In the genomic region with DNA sequence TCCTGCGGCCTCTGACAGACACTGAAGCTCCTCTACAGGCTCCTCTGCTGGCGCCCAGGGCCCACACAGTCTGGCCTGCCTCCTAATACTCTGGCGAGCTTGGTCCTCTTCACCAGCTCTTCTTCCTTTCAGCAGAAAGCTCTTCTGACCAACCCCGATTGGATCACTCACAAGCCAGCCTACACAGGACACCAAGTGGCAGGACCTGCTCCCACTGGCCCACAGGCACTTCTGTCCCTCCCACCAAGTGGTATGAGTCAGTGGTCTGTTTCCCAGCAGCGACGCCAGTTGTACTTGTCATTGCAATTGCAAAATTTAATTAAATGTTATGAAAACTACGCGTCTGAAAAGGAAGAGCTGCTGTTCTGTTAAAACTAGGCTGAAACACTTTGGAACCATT, we compare ENCODE assay signal across 18 cellular contexts. TPM values are rescaled to one million over a fixed set of nuclear protein-coding genes. Genes with fewer than 3 reads are reported as not detected.
DNase-seq lines count a peak whose midpoint lies in the region; ATAC-seq and TF ChIP-seq lines count a peak whose summit lies in the region.
"Had no signal": no experiment of that assay in that cellular context is flagged by ENCODE, and none has a peak within 500 bp of the region (broad histone marks: within the 10 kb centered on the region; RNA-seq: fewer than 3 reads in every experiment).

No MANE protein-coding gene starts in this region.

- H3K36me3 Mint-ChIP-seq in stimulated activated effector memory CD8-positive, alpha-beta T cell treated with anti-CD3 and anti-CD28 coated beads, Interleukin-12 subunit alpha, Interleukin-12 subunit beta, amount 100 ng/mL, for 72 hours, result peaks cover 27% of the 10 kb centered on the region

- WGBS in IMR-90 (ENCODE audit: extremely low coverage in 2 of 2, insufficient read length in 1 of 2), 2 experiments, result 100% methylated on average over 5 of the region's 8 CpGs; no CpG with 5 or more reads in 1 of the 2 experiments

- H3K4me3 Mint-ChIP-seq in stimulated activated effector memory CD8-positive, alpha-beta T cell treated with anti-CD3 and anti-CD28 coated beads, Interleukin-12 subunit alpha, Interleukin-12 subunit beta, amount 100 ng/mL, for 72 hours, result no peak overlapping the region
- H3K4me3 Mint-ChIP-seq: CD4-positive, alpha-beta memory T cell; H9; natural killer cell treated with Interleukin-12 subunit alpha and Interleukin-12 subunit beta and Interleukin-15 and Interleukin-18, amount 100 ng/mL, for 72 hours had no signal

- H3K4me2 ChIP-seq in IMR-90 (ENCODE audit: low read depth, low read length), result no peak overlapping the region

- no peak overlapping the region for H4K91ac ChIP-seq in IMR-90 (ENCODE audit: insufficient read depth, low read depth, low read length)

- no peaks in the 10 kb centered on the region for H3K9me1 ChIP-seq in IMR-90 (ENCODE audit: insufficient read depth, low read length)

- peaks cover 16% of the 10 kb centered on the region for H3K4me1 Mint-ChIP-seq in stimulated activated effector memory CD8-positive, alpha-beta T cell treated with anti-CD3 and anti-CD28 coated beads, Interleukin-12 subunit alpha, Interleukin-12 subunit beta, amount 100 ng/mL, for 72 hours

- H3K18ac ChIP-seq in IMR-90 (ENCODE audit: low read depth, low read length), result no peak overlapping the region

- in situ Hi-C loops in IMR-90 (cut with MboI; ENCODE audit: low sequenced_read_pairs), result loop anchor here (25.0 kb wide), 1 partner anchor 841 kb away; no protein-coding TSS in a partner anchor

- dilution Hi-C loops in IMR-90 (cut with HindIII; ENCODE audit: low sequenced_read_pairs, unreplicated experiment), result no loop called here

- H3K4me1 ChIP-seq in IMR-90 (ENCODE audit: control insufficient read depth, insufficient read depth, low read length), result no peaks in the 10 kb centered on the region
- H3K4me1 ChIP-seq: foreskin keratinocyte, lower lobe of right lung had no signal

- CTCF ChIA-PET in IMR-90 (lab: Yijun Ruan, JAX), result interaction anchor here (1.2 kb wide), 1 partner anchor 13 kb away, joined by 3 read pairs; no protein-coding TSS in a partner anchor

- no peak overlapping the region for H3K56ac ChIP-seq in IMR-90 (ENCODE audit: extremely low read depth, insufficient read depth, low read length)

- no peak overlapping the region for H2AK5ac ChIP-seq in IMR-90 (ENCODE audit: low read depth, low read length)

- peaks cover 0 to 3% of the 10 kb centered on the region in 2 experiments; a peak in 3 of 4 replicates for H3K79me1 ChIP-seq in IMR-90 (ENCODE audit: low read depth in 1 of 2, low read length in 2 of 2)

- no peak overlapping the region for H2AK9ac ChIP-seq in IMR-90 (replicated peaks; ENCODE audit: low read depth, low read length, poor library complexity)

- H2AFZ ChIP-seq in IMR-90 (replicated peaks; ENCODE audit: low read length, poor library complexity), result no peak overlapping the region

- H2BK15ac ChIP-seq in IMR-90 (ENCODE audit: low read depth, low read length), result no peak overlapping the region

- H3K4me3 ChIP-seq in IMR-90 (ENCODE audit: insufficient read depth, low read depth, low read length) (no peak overlapping the region), fibroblast of villous mesenchyme (ENCODE audit: low read depth, low read length) (no peak overlapping the region)
- H3K4me3 ChIP-seq: lower lobe of right lung had no signal

- H4K8ac ChIP-seq in IMR-90 (ENCODE audit: low read depth in 2 of 2, low read length in 2 of 2), result no peak overlapping the region

- H3K9me3 ChIP-seq in IMR-90 (ENCODE audit: control insufficient read depth, insufficient read depth, low read length), result no peaks in the 10 kb centered on the region
- H3K9me3 ChIP-seq: lower lobe of right lung had no signal

- H3K27me3 ChIP-seq in IMR-90 (ENCODE audit: control insufficient read depth, insufficient read depth, low read length), result no peaks in the 10 kb centered on the region
- H3K27me3 ChIP-seq: foreskin keratinocyte had no signal

- DNase-seq in IMR-90, result peak; percentile 15
- DNase-seq in amniotic epithelial cell (ENCODE audit: low read depth), result peak; percentile 84
- DNase-seq in fibroblast of villous mesenchyme (ENCODE audit: low read depth), result peak; percentile 76
- no peak for DNase-seq in stimulated activated effector memory CD8-positive, alpha-beta T cell treated with anti-CD3 and anti-CD28 coated beads, Interleukin-12 subunit alpha, Interleukin-12 subunit beta, amount 100 ng/mL, for 72 hours (ENCODE audit: low spot score in 2 of 2)
- DNase-seq in GOT3 (lab: John Stamatoyannopoulos, UW), result no peak
- DNase-seq in posterior cingulate gyrus, result no peak
- no peak for DNase-seq in AG08395 (ENCODE audit: low spot score)
- DNase-seq: activated CD4-positive, alpha-beta T cell treated with anti-CD3 and anti-CD28 coated beads, Interleukin-2, amount 50 U/mL, for 48 hours; CD4-positive, alpha-beta memory T cell; dermis blood vessel endothelial cell; foreskin keratinocyte; H9; lower lobe of right lung; NCI-H2081; NCI-H526 treated with DMSO at 0.1 percent for 48 hours; retina had no signal

- H3K27ac Mint-ChIP-seq in stimulated activated effector memory CD8-positive, alpha-beta T cell treated with anti-CD3 and anti-CD28 coated beads, Interleukin-12 subunit alpha, Interleukin-12 subunit beta, amount 100 ng/mL, for 72 hours, result peak overlapping the region; percentile 75
- H3K27ac Mint-ChIP-seq: H9 had no signal

- no peaks in the 10 kb centered on the region for H3K9me3 Mint-ChIP-seq in stimulated activated effector memory CD8-positive, alpha-beta T cell treated with anti-CD3 and anti-CD28 coated beads, Interleukin-12 subunit alpha, Interleukin-12 subunit beta, amount 100 ng/mL, for 72 hours
- H3K9me3 Mint-ChIP-seq: CD4-positive, alpha-beta memory T cell; H9; natural killer cell treated with Interleukin-12 subunit alpha and Interleukin-12 subunit beta and Interleukin-15 and Interleukin-18, amount 100 ng/mL, for 72 hours had no signal

- no peak for TF ChIP-seq POLR2A in IMR-90 (IDR thresholded peaks at IDR 0.05; ENCODE audit: low read depth, low read length)

- H3K27ac ChIP-seq in IMR-90 (ENCODE audit: insufficient read depth, low read length), result no peak overlapping the region
- H3K27ac ChIP-seq: foreskin keratinocyte, lower lobe of right lung had no signal

- peaks cover 36% of the 10 kb centered on the region for H3K36me3 ChIP-seq in IMR-90 (ENCODE audit: control insufficient read depth, insufficient read depth, low read length)

- no TSS peak for BruUV-seq in IMR-90 (replicated peaks; lab: Mats Ljungman, UMichigan)

- POLR2A ChIA-PET in IMR-90 (lab: Charles Lee; ENCODE audit: unreplicated experiment), result no interaction called here

- no peak overlapping the region for H2BK120ac ChIP-seq in IMR-90 (ENCODE audit: low read depth, low read length)

- TF ChIP-seq RAD21 in IMR-90 (IDR thresholded peaks at IDR 0.05; ENCODE audit: low read length), result no peak

- no peak overlapping the region for H2BK5ac ChIP-seq in IMR-90 (ENCODE audit: low read depth, low read length, poor library complexity, severe bottlenecking)

- H4K5ac ChIP-seq in IMR-90 (ENCODE audit: low read depth, low read length), result no peak overlapping the region

- H3K14ac ChIP-seq in IMR-90 (replicated peaks; ENCODE audit: low read depth, low read length), result no peak overlapping the region

- no peak for ATAC-seq in IMR-90 (ENCODE audit: low read depth)
- ATAC-seq in stimulated activated effector memory CD8-positive, alpha-beta T cell treated with anti-CD3 and anti-CD28 coated beads, Interleukin-12 subunit alpha, Interleukin-12 subunit beta, amount 100 ng/mL, for 72 hours, result no peak
- ATAC-seq: foreskin keratinocyte; natural killer cell treated with Interleukin-12 subunit alpha and Interleukin-12 subunit beta and Interleukin-15 and Interleukin-18, amount 100 ng/mL, for 72 hours; SK-N-SH treated with all-trans-retinoic acid at 6 μM for 48 hours had no signal

- intact Hi-C loops in IMR-90 (cut with micrococcal nuclease), result no loop called here
- intact Hi-C loops in posterior cingulate gyrus (cut with DNase I), result no loop called here

- TF ChIP-seq CTCF in IMR-90 (conservative IDR thresholded peaks at IDR 0.05; ENCODE audit: low read depth, low read length), result no peak
- no peak for TF ChIP-seq CTCF in fibroblast of villous mesenchyme (IDR thresholded peaks at IDR 0.05; ENCODE audit: insufficient read depth, low read depth, low read length)

- H4K20me1 ChIP-seq in IMR-90 (ENCODE audit: insufficient read depth, low read length), result no peaks in the 10 kb centered on the region

- no peak overlapping the region for H3K23ac ChIP-seq in IMR-90 (ENCODE audit: low read depth, low read length)

- H3K4ac ChIP-seq in IMR-90 (ENCODE audit: low read depth, low read length), result no peak overlapping the region

- no peak overlapping the region for H2BK20ac ChIP-seq in IMR-90 (ENCODE audit: low read depth, low read length)

- H3K9ac ChIP-seq in IMR-90 (ENCODE audit: low read depth, low read length), result no peak overlapping the region

TF ChIP-seq in IMR-90, 13 proteins besides CTCF, POLR2A, EP300 and RAD21 (continues in another document):
- TF ChIP-seq CEBPB (IDR thresholded peaks at IDR 0.05; ENCODE audit: low read depth, low read length) (no peak), BHLHE40 (IDR thresholded peaks at IDR 0.05; ENCODE audit: low read depth, low read length) (no peak), NFE2L2 (IDR thresholded peaks at IDR 0.05; ENCODE audit: low read depth, low read length) (no peak)
- TF ChIP-seq, protein P1, sequence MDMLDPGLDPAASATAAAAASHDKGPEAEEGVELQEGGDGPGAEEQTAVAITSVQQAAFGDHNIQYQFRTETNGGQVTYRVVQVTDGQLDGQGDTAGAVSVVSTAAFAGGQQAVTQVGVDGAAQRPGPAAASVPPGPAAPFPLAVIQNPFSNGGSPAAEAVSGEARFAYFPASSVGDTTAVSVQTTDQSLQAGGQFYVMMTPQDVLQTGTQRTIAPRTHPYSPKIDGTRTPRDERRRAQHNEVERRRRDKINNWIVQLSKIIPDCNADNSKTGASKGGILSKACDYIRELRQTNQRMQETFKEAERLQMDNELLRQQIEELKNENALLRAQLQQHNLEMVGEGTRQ (IDR thresholded peaks at IDR 0.05; ENCODE audit: low read depth, low read length), result no peak

RNA-seq across cellular contexts. Expression of a gene that starts 46.8 kb away (rescaled TPM):
- total RNA-seq in IMR-90 (2012; rRNA removed), result 125 and 127 TPM in 2 replicates
- polyA plus RNA-seq in IMR-90 (2012; rRNA removed), result 102 and 115 TPM in 2 replicates
- polyA plus RNA-seq in IMR-90 (2012; cell fraction: cytosol; rRNA removed), result 65.6 and 108 TPM in 2 replicates
- 70.6 and 168 TPM in 2 replicates for polyA plus RNA-seq in IMR-90 (2012; cell fraction: nucleus; rRNA removed; ENCODE audit: low replicate concordance)
- total RNA-seq in fibroblast of villous mesenchyme, result 61.3 and 64.1 TPM in 2 replicates

RNA-seq across cellular contexts. Expression of a gene that starts 51.8 kb away (rescaled TPM):
- total RNA-seq in IMR-90 (2012; rRNA removed) (not detected in 2 replicates), fibroblast of villous mesenchyme (not detected in 2 replicates)
- not detected in 2 replicates for polyA plus RNA-seq in IMR-90 (2012; rRNA removed)
- polyA plus RNA-seq in IMR-90 (2012; cell fraction: cytosol; rRNA removed), result not detected in 2 replicates
- polyA plus RNA-seq in IMR-90 (2012; cell fraction: nucleus; rRNA removed; ENCODE audit: low replicate concordance), result not detected in 2 replicates
- total RNA-seq: CD4-positive, alpha-beta memory T cell; dermis blood vessel endothelial cell; foreskin keratinocyte; H9; lower lobe of right lung; natural killer cell treated with Interleukin-12 subunit alpha and Interleukin-12 subunit beta and Interleukin-15 and Interleukin-18, amount 100 ng/mL, for 72 hours had no signal
- polyA plus RNA-seq: CD4-positive, alpha-beta memory T cell; foreskin keratinocyte had no signal

Comparison
In these comparisons a context has a peak if more than half of its experiments do, and no peak if none do; other contexts are left out.
1. DNase-seq: peak in IMR-90 (single experiment), amniotic epithelial cell (single experiment) and fibroblast of villous mesenchyme (single experiment); none in stimulated activated effector memory CD8-positive, alpha-beta T cell treated with anti-CD3 and anti-CD28 coated beads, Interleukin-12 subunit alpha, Interleukin-12 subunit beta, amount 100 ng/mL, for 72 hours (0 of 2), GOT3 (single experiment), posterior cingulate gyrus (0 of 10) and AG08395 (single experiment).